Comparison of ENCODE assay signal across 9 cellular contexts in genomic region chr6:71533939-71534379, GRCh38.
DNase-seq lines count a peak whose midpoint lies in the region; ATAC-seq, FAIRE-seq and TF ChIP-seq lines count a peak whose summit lies in the region.
"Had no signal": no experiment of that assay in that cellular context is flagged by ENCODE, and none has a peak within 500 bp of the region (broad histone marks: within the 10 kb centered on the region; RNA-seq: fewer than 3 reads in every experiment).

No MANE protein-coding gene starts in this region.

- H3K9me3 Mint-ChIP-seq in type B pancreatic cell = no peaks in the 10 kb centered on the region
- no peaks in the 10 kb centered on the region for H3K9me3 Mint-ChIP-seq in activated naive CD8-positive, alpha-beta T cell treated with anti-CD3 and anti-CD28 coated beads, Interleukin-2, amount 50 U/mL, for 24 hours

- no peak overlapping the region for H3K4me3 ChIP-seq in cardiac muscle cell
- H3K4me3 ChIP-seq in foreskin fibroblast (ENCODE audit: low read depth in 1 of 2, low read length in 2 of 2) = no peak overlapping the region

- H3K27ac ChIP-seq in cardiac muscle cell = no peak overlapping the region
- H3K27ac ChIP-seq: neutrophil had no signal

- H3K27ac Mint-ChIP-seq in type B pancreatic cell = no peak overlapping the region
- H3K27ac Mint-ChIP-seq in activated naive CD8-positive, alpha-beta T cell treated with anti-CD3 and anti-CD28 coated beads, Interleukin-2, amount 50 U/mL, for 24 hours = no peak overlapping the region

- no peaks in the 10 kb centered on the region for H3K36me3 ChIP-seq in cardiac muscle cell
- H3K36me3 ChIP-seq: neutrophil had no signal

- H3K4me3 Mint-ChIP-seq in type B pancreatic cell = no peak overlapping the region
- no peak overlapping the region for H3K4me3 Mint-ChIP-seq in activated naive CD8-positive, alpha-beta T cell treated with anti-CD3 and anti-CD28 coated beads, Interleukin-2, amount 50 U/mL, for 24 hours

- no peak for ATAC-seq in left cardiac atrium
- no peak for ATAC-seq in activated naive CD8-positive, alpha-beta T cell treated with anti-CD3 and anti-CD28 coated beads, Interleukin-2, amount 50 U/mL, for 24 hours

- intact Hi-C loops in left cardiac atrium (cut with DNase I) = loop anchor here (2.0 to 10.0 kb wide), 2 partner anchors 551 kb away; no protein-coding TSS in a partner anchor

- no peaks in the 10 kb centered on the region for H3K9me3 ChIP-seq in cardiac muscle cell (ENCODE audit: low read depth)
- H3K9me3 ChIP-seq: neutrophil had no signal

- H3K36me3 Mint-ChIP-seq in type B pancreatic cell = no peaks in the 10 kb centered on the region
- H3K36me3 Mint-ChIP-seq in activated naive CD8-positive, alpha-beta T cell treated with anti-CD3 and anti-CD28 coated beads, Interleukin-2, amount 50 U/mL, for 24 hours (ENCODE audit: low read depth) = no peaks in the 10 kb centered on the region

- peak; percentile 60 for TF ChIP-seq CTCF in cardiac muscle cell (IDR thresholded peaks at IDR 0.05; ENCODE audit: low read depth, low read length)
- TF ChIP-seq CTCF in foreskin fibroblast (IDR thresholded peaks at IDR 0.05; ENCODE audit: low read depth, low read length) = peak; percentile 35
- peak; percentile 88 for TF ChIP-seq CTCF in type B pancreatic cell (conservative IDR thresholded peaks at IDR 0.05)

- FAIRE-seq in RCC 7860 (lab: Jason Lieb, UNC) = peak; percentile 81

- H3K4me1 Mint-ChIP-seq in type B pancreatic cell (ENCODE audit: unreplicated experiment) = peaks cover 5% of the 10 kb centered on the region
- H3K4me1 Mint-ChIP-seq in activated naive CD8-positive, alpha-beta T cell treated with anti-CD3 and anti-CD28 coated beads, Interleukin-2, amount 50 U/mL, for 24 hours = no peaks in the 10 kb centered on the region

- no peaks in the 10 kb centered on the region for H3K27me3 Mint-ChIP-seq in type B pancreatic cell
- H3K27me3 Mint-ChIP-seq in activated naive CD8-positive, alpha-beta T cell treated with anti-CD3 and anti-CD28 coated beads, Interleukin-2, amount 50 U/mL, for 24 hours = peaks cover 6% of the 10 kb centered on the region

- DNase-seq in cardiac muscle cell (ENCODE audit: low read depth in 1 of 2, low spot score in 1 of 2) = peak in 1 of 2 donors; percentile 51
- DNase-seq in left cardiac atrium = no peak
- DNase-seq in RCC 7860 (ENCODE audit: low spot score) = peak; percentile 9
- DNase-seq in foreskin fibroblast = peak in 1 of 2 donors; percentile 68
- DNase-seq in type B pancreatic cell (ENCODE audit: extremely low spot score, unreplicated experiment) = no peak
- DNase-seq in activated naive CD8-positive, alpha-beta T cell treated with anti-CD3 and anti-CD28 coated beads, Interleukin-2, amount 50 U/mL, for 24 hours = no peak
- no peak for DNase-seq in KG1 (lab: John Stamatoyannopoulos, UW)
- no peak for DNase-seq in NCI-H187 treated with DMSO at 0.1 percent for 48 hours (lab: John Stamatoyannopoulos, UW)

- peaks cover 19% of the 10 kb centered on the region for H3K4me1 ChIP-seq in cardiac muscle cell (ENCODE audit: low read depth)

- H3K27me3 ChIP-seq in cardiac muscle cell = no peaks in the 10 kb centered on the region

Comparison
In these comparisons a context has a peak if more than half of its experiments do, and no peak if none do; other contexts are left out.
1. CTCF ChIP-seq: peak in every context shown above with its lines; median percentile 88 in type B pancreatic cell; 60 in cardiac muscle cell; 35 in foreskin fibroblast.